18 cellular contexts compared by ENCODE assay signal in genomic region chr3:45524605-45525004, GRCh38.
DNase-seq lines count a peak whose midpoint lies in the region; ATAC-seq and TF ChIP-seq lines count a peak whose summit lies in the region.
"Had no signal": no experiment of that assay in that cellular context is flagged by ENCODE, and none has a peak within 500 bp of the region (broad histone marks: within the 10 kb centered on the region; RNA-seq: fewer than 3 reads in every experiment).

No MANE protein-coding gene starts in this region.

- no peaks in the 10 kb centered on the region for H3K4me1 ChIP-seq in psoas muscle
- H3K4me1 ChIP-seq: A549 had no signal

- DNase-seq in AG20443 (ENCODE audit: low spot score) = peak; percentile 30
- peak; percentile 31 for DNase-seq in M059J (ENCODE audit: low read depth)
- peak; percentile 32 for DNase-seq in fibroblast of peridontal ligament (ENCODE audit: extremely low read depth)
- no peak for DNase-seq in psoas muscle
- no peak for DNase-seq in G401 (ENCODE audit: low spot score)
- no peak for DNase-seq in NCI-H2196 (lab: John Stamatoyannopoulos, UW; ENCODE audit: unreplicated experiment)
- DNase-seq: DMS79 treated with DMSO at 0.1 percent for 48 hours, GDM1, KBM-7, NCI-H1417 treated with DMSO at 0.1 percent for 48 hours, NCI-H1930, NCI-H526, PC-9, SIG-M5 had no signal

- H3K4me3 ChIP-seq in psoas muscle = no peak overlapping the region
- H3K4me3 ChIP-seq: A549, PC-9 had no signal

- in situ Hi-C loops in G401 (cut with HindIII; ENCODE audit: low sequenced_read_pairs) = no loop called here

- H3K36me3 ChIP-seq in psoas muscle (ENCODE audit: insufficient read depth in 1 of 2, low read depth in 1 of 2) = peaks cover 2 to 50% of the 10 kb centered on the region in 2 donors

- ATAC-seq in psoas muscle (no peak), HG03469 (IDR thresholded peaks at IDR 0.05; ENCODE audit: unreplicated experiment) (no peak), SK-N-SH treated with all-trans-retinoic acid at 6 μM for 48 hours (no peak)
- ATAC-seq: A549 had no signal

- H3K9me3 ChIP-seq in psoas muscle = no peaks in the 10 kb centered on the region
- H3K9me3 ChIP-seq: A549 had no signal

- H3K27me3 ChIP-seq in psoas muscle (ENCODE audit: insufficient read depth in 3 of 3, low read length in 2 of 3) = no peaks in the 10 kb centered on the region

- WGBS in psoas muscle, 3 donors = 55 to 71% (median 64%) methylated on average over 4 of the region's 4 CpGs

- H3K27ac ChIP-seq in psoas muscle = peak overlapping the region; percentile 17
- H3K27ac ChIP-seq: A549, PC-9, RWPE1 had no signal

- intact Hi-C loops in psoas muscle (cut with DNase I) = loop anchor here in 1 of 2 donors (5.0 kb wide), 1 partner anchor 63 kb away; no protein-coding TSS in a partner anchor

- no peak for TF ChIP-seq CTCF in psoas muscle (IDR thresholded peaks at IDR 0.05)

TF ChIP-seq in SK-N-SH treated with all-trans-retinoic acid at 6 μM for 48 hours, 23 proteins besides CTCF, POLR2A, EP300 and RAD21:
- TF ChIP-seq ZNF8 (CRISPR knock-in tag; IDR thresholded peaks at IDR 0.05) = no peak
- no peak for TF ChIP-seq TSHZ2 (CRISPR knock-in tag; IDR thresholded peaks at IDR 0.05)
- no peak for TF ChIP-seq CREB5 (CRISPR knock-in tag; IDR thresholded peaks at IDR 0.05; ENCODE audit: low read depth)
- TF ChIP-seq ZNF70 (CRISPR knock-in tag; IDR thresholded peaks at IDR 0.05) = no peak
- TF ChIP-seq RARB (CRISPR knock-in tag; IDR thresholded peaks at IDR 0.05) = no peak
- no peak for TF ChIP-seq ISL1 (CRISPR knock-in tag; IDR thresholded peaks at IDR 0.05)
- no peak for TF ChIP-seq PPARA (CRISPR knock-in tag; IDR thresholded peaks at IDR 0.05; ENCODE audit: borderline replicate concordance)
- TF ChIP-seq CSDC2 (CRISPR knock-in tag; IDR thresholded peaks at IDR 0.05) = no peak
- no peak for TF ChIP-seq ARNTL (CRISPR knock-in tag; IDR thresholded peaks at IDR 0.05; ENCODE audit: borderline replicate concordance, low read depth)
- TF ChIP-seq OSR1 (CRISPR knock-in tag; IDR thresholded peaks at IDR 0.05) = no peak
- TF ChIP-seq TCF4 (CRISPR knock-in tag; IDR thresholded peaks at IDR 0.05; ENCODE audit: borderline replicate concordance) = no peak
- TF ChIP-seq CSRNP3 (CRISPR knock-in tag; IDR thresholded peaks at IDR 0.05) = no peak
- no peak for TF ChIP-seq SNAI2 (CRISPR knock-in tag; IDR thresholded peaks at IDR 0.05)
- TF ChIP-seq GLIS3 (CRISPR knock-in tag; IDR thresholded peaks at IDR 0.05) = no peak
- no peak for TF ChIP-seq ZFP30 (CRISPR knock-in tag; IDR thresholded peaks at IDR 0.05)
- TF ChIP-seq ESRRG (CRISPR knock-in tag; IDR thresholded peaks at IDR 0.05) = no peak
- no peak for TF ChIP-seq ZFP3 (CRISPR knock-in tag; IDR thresholded peaks at IDR 0.05)

Comparison
In these comparisons a context has a peak if more than half of its experiments do, and no peak if none do; other contexts are left out.
1. DNase-seq: peak in AG20443 (single experiment), M059J (single experiment) and fibroblast of peridontal ligament (single experiment); none in psoas muscle (0 of 2), G401 (single experiment) and NCI-H2196 (single experiment).